Comparison of ENCODE assay signal across 20 cellular contexts in the genomic region with DNA sequence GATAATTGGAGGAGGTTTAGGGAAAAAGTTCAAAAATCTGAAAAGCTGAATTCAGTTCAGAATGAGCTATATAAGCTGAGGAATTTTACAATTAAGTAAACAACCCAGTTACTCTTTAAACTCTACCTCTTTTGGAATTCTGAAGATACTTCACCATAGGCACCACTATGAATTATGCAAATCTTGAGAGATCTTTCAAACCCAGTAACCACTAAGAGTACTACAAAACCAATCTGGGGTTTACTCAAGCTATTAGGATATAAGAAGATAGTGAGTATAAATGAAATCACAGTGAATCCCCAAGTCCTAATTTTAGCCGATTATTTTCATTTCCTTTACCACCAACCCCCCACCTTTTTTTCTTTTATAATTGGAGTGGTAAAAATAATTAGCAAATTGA. TPM values are rescaled to one million over a fixed set of nuclear protein-coding genes. Genes with fewer than 3 reads are reported as not detected.
"Had no signal": no experiment of that assay in that cellular context is flagged by ENCODE, and none has a peak within 500 bp of the region (broad histone marks: within the 10 kb centered on the region; RNA-seq: fewer than 3 reads in every experiment).

No MANE protein-coding gene starts in this region.

- H3K4me3 Mint-ChIP-seq: central memory CD8-positive, alpha-beta T cell had no signal

- H3K27ac ChIP-seq: brain microvascular endothelial cell, esophagus squamous epithelium, hepatocyte, right atrium auricular region, suprapubic skin had no signal

- H3K9me3 ChIP-seq: esophagus squamous epithelium, suprapubic skin had no signal

- H3K27me3 ChIP-seq: brain microvascular endothelial cell, esophagus squamous epithelium, hepatocyte, right atrium auricular region, suprapubic skin had no signal

- DNase-seq: activated naive CD4-positive, alpha-beta T cell treated with anti-CD3 and anti-CD28 coated beads, Interleukin-2, amount 50 U/mL, for 16 hours; anterior cingulate cortex; brain microvascular endothelial cell; cortex of kidney; effector CD4-positive, alpha-beta T cell; esophagus squamous epithelium; islet precursor cell; midbrain; stimulated activated CD4-positive, alpha-beta T cell treated with anti-CD3 and anti-CD28 coated beads, Interleukin-15, amount 100 ng/mL, for 24 hours; stimulated activated CD4-positive, alpha-beta T cell treated with anti-CD3 and anti-CD28 coated beads, Interleukin-4, amount 100 ng/mL, for 1 hour; stimulated activated naive CD4-positive, alpha-beta T cell; trophoblast cell had no signal

- H3K27ac Mint-ChIP-seq: progenitor cell of endocrine pancreas had no signal

- H3K27me3 Mint-ChIP-seq: central memory CD8-positive, alpha-beta T cell had no signal

- H3K9me3 Mint-ChIP-seq: central memory CD8-positive, alpha-beta T cell had no signal

RNA-seq across cellular contexts. Expression of gene CTLA4, which starts 6.0 kb away (rescaled TPM):
- total RNA-seq: fibroblast of villous mesenchyme, glomerular endothelial cell, hepatocyte, myocyte, progenitor cell of endocrine pancreas had no signal
